In genomic region chr2:205738341-205738968, GRCh38 we compare ENCODE assay signal across 30 cellular contexts. TPM values are rescaled to one million over a fixed set of nuclear protein-coding genes. Genes with fewer than 3 reads are reported as not detected.
DNase-seq lines count a peak whose midpoint lies in the region; ATAC-seq, FAIRE-seq and TF ChIP-seq lines count a peak whose summit lies in the region.
"Had no signal": no experiment of that assay in that cellular context is flagged by ENCODE, and none has a peak within 500 bp of the region (broad histone marks: within the 10 kb centered on the region; RNA-seq: fewer than 3 reads in every experiment).

No MANE protein-coding gene starts in this region.

- H3K36me3 ChIP-seq in astrocyte (ENCODE audit: insufficient read depth, low read length), result peaks cover 37% of the 10 kb centered on the region
- peaks cover 2% of the 10 kb centered on the region for H3K36me3 ChIP-seq in neural progenitor cell
- no peaks in the 10 kb centered on the region for H3K36me3 ChIP-seq in testis (ENCODE audit: low read depth, missing control alignments)

- H3K4me1 ChIP-seq in astrocyte (ENCODE audit: insufficient read depth, low read length), result peaks cover 13% of the 10 kb centered on the region
- peaks cover 23% of the 10 kb centered on the region for H3K4me1 ChIP-seq in neural progenitor cell
- H3K4me1 ChIP-seq in testis, result peaks cover 16% of the 10 kb centered on the region

- H3K9me3 ChIP-seq in astrocyte (ENCODE audit: insufficient read depth, low read depth, low read length) (no peaks in the 10 kb centered on the region), neural progenitor cell (ENCODE audit: low read depth) (no peaks in the 10 kb centered on the region), testis (no peaks in the 10 kb centered on the region)
- H3K9me3 ChIP-seq: SK-N-SH had no signal

- H3K4me1 Mint-ChIP-seq in astrocyte (ENCODE audit: low read depth, unreplicated experiment) (peaks cover 17% of the 10 kb centered on the region), neural progenitor cell (peaks cover 15% of the 10 kb centered on the region)
- no peaks in the 10 kb centered on the region for H3K4me1 Mint-ChIP-seq in activated T-cell treated with anti-CD3 and anti-CD28 coated beads, Interleukin-2, amount 50 U/mL, for 4 hours (ENCODE audit: low read depth)
- H3K4me1 Mint-ChIP-seq: B cell, T-helper 17 cell had no signal

- H3K27me3 Mint-ChIP-seq in astrocyte (ENCODE audit: low read depth, unreplicated experiment) (peaks cover 4% of the 10 kb centered on the region), neural progenitor cell (ENCODE audit: insufficient read depth, low read depth) (peaks cover 4% of the 10 kb centered on the region)
- H3K27me3 Mint-ChIP-seq in activated T-cell treated with anti-CD3 and anti-CD28 coated beads, Interleukin-2, amount 50 U/mL, for 4 hours (ENCODE audit: low read depth), result peaks cover 2% of the 10 kb centered on the region

- H3K79me2 ChIP-seq in astrocyte (ENCODE audit: insufficient read depth, low read length) (no peaks in the 10 kb centered on the region), neural progenitor cell (ENCODE audit: low read depth) (no peaks in the 10 kb centered on the region)

- no peak overlapping the region for H3K4me3 Mint-ChIP-seq in astrocyte (ENCODE audit: unreplicated experiment)
- peak overlapping the region; percentile 6 for H3K4me3 Mint-ChIP-seq in neural progenitor cell
- no peak overlapping the region for H3K4me3 Mint-ChIP-seq in activated T-cell treated with anti-CD3 and anti-CD28 coated beads, Interleukin-2, amount 50 U/mL, for 4 hours
- H3K4me3 Mint-ChIP-seq: activated CD8-positive, alpha-beta T cell treated with anti-CD3 and anti-CD28 coated beads, Interleukin-2, amount 10 ng/mL, durations not matched to agents 7 days and 5 days; B cell; CD8-positive, alpha-beta T cell; T-helper 17 cell had no signal

- no peak overlapping the region for H3K4me3 ChIP-seq in astrocyte (ENCODE audit: insufficient read depth, low read depth, low read length)
- peak overlapping the region; percentile 1 for H3K4me3 ChIP-seq in fibroblast of pulmonary artery (replicated peaks; ENCODE audit: low read depth, low read length)
- H3K4me3 ChIP-seq in neural progenitor cell, result no peak overlapping the region
- no peak overlapping the region for H3K4me3 ChIP-seq in testis
- H3K4me3 ChIP-seq: K562, skin epidermis had no signal

- intact Hi-C loops in testis (cut with DNase I; ENCODE audit: low total_unique reads), result no loop called here

- TF ChIP-seq POLR2A in testis (IDR thresholded peaks at IDR 0.05), result no peak

- H3K27ac Mint-ChIP-seq in astrocyte (ENCODE audit: unreplicated experiment), result no peak overlapping the region
- H3K27ac Mint-ChIP-seq in neural progenitor cell, result no peak overlapping the region
- H3K27ac Mint-ChIP-seq: activated CD8-positive, alpha-beta T cell treated with anti-CD3 and anti-CD28 coated beads, Interleukin-2, amount 10 ng/mL, durations not matched to agents 7 days and 5 days; activated naive CD4-positive, alpha-beta T cell treated with anti-CD3 and anti-CD28 coated beads, Interleukin-2, amount 50 U/mL, for 72 hours; B cell; CD8-positive, alpha-beta T cell; T-helper 17 cell had no signal

- peaks cover 3% of the 10 kb centered on the region for H3F3A ChIP-seq in neural progenitor cell (ENCODE audit: low read depth)

- WGBS in testis, 2 donors, result 64 to 82% methylated on average over 9 of the region's 9 CpGs

- DNase-seq in astrocyte (ENCODE audit: low read depth) (no peak), fibroblast of pulmonary artery (ENCODE audit: low read depth) (no peak), neural progenitor cell (ENCODE audit: low spot score) (no peak), testis (no peak), NCI-H146 treated with DMSO at 0.1 percent for 48 hours (lab: John Stamatoyannopoulos, UW; ENCODE audit: unreplicated experiment) (no peak)
- no peak for DNase-seq in activated T-cell treated with anti-CD3 and anti-CD28 coated beads, Interleukin-2, amount 50 U/mL, for 4 hours
- DNase-seq: ACHN; activated CD4-positive, CD25-positive, alpha-beta regulatory T cell treated with anti-CD3 and anti-CD28 coated beads, Interleukin-2, amount 50 U/mL, for 72 hours; activated CD8-positive, alpha-beta T cell treated with anti-CD3 and anti-CD28 coated beads, Interleukin-2, amount 10 ng/mL, durations not matched to agents 7 days and 5 days; activated effector memory CD4-positive, alpha-beta T cell treated with Interleukin-2 at 50 U/mL for 16 hours; activated T-cell treated with anti-CD3 and anti-CD28 coated beads for 4 hours; amygdala; CD8-positive, alpha-beta T cell; GOT3; head of caudate nucleus; islet precursor cell; left ventricle myocardium superior; NCI-H1048; NCI-H1694 treated with DMSO at 0.1 percent for 48 hours; NCI-H2171; NCI-H510A; OCI-M1; SK-N-SH; stimulated activated naive CD8-positive, alpha-beta T cell treated with anti-CD3 and anti-CD28 coated beads, Interleukin-15, Interleukin-2, amounts not matched to agents 100 U/mL and 50 U/mL, for 24 hours; T-helper 17 cell had no signal

- no peaks in the 10 kb centered on the region for H3K27me3 ChIP-seq in astrocyte (ENCODE audit: insufficient read depth, low read length)
- no peaks in the 10 kb centered on the region for H3K27me3 ChIP-seq in neural progenitor cell
- H3K27me3 ChIP-seq in testis, result no peaks in the 10 kb centered on the region

- no peak for TF ChIP-seq CTCF in astrocyte (IDR thresholded peaks at IDR 0.05; ENCODE audit: insufficient read depth, low read depth, low read length)
- TF ChIP-seq CTCF in fibroblast of pulmonary artery (IDR thresholded peaks at IDR 0.05; ENCODE audit: low read length, missing control alignments), result no peak
- TF ChIP-seq CTCF in neural progenitor cell (IDR thresholded peaks at IDR 0.05), result no peak
- no peak for TF ChIP-seq CTCF in testis (IDR thresholded peaks at IDR 0.05)

- no peak for ATAC-seq in activated CD4-positive, CD25-positive, alpha-beta regulatory T cell treated with anti-CD3 and anti-CD28 coated beads, Interleukin-2, amount 50 U/mL, for 24 hours
- no peak for ATAC-seq in activated T-cell treated with anti-CD3 and anti-CD28 coated beads, Interleukin-2, amount 50 U/mL, for 4 hours
- ATAC-seq: activated CD8-positive, alpha-beta T cell treated with anti-CD3 and anti-CD28 coated beads, Interleukin-2, amount 10 ng/mL, durations not matched to agents 7 days and 5 days; activated naive CD4-positive, alpha-beta T cell treated with anti-CD3 and anti-CD28 coated beads, Interleukin-2, amount 50 U/mL, for 72 hours; CD8-positive, alpha-beta T cell; K562; left ventricle myocardium superior; stimulated activated naive CD8-positive, alpha-beta T cell treated with anti-CD3 and anti-CD28 coated beads, Interleukin-15, Interleukin-2, amounts not matched to agents 100 U/mL and 50 U/mL, for 24 hours; T-helper 17 cell had no signal

- H3K9ac ChIP-seq in astrocyte (ENCODE audit: low read length) (no peak overlapping the region), neural progenitor cell (no peak overlapping the region)
- H3K9ac ChIP-seq: SK-N-SH had no signal

- no peaks in the 10 kb centered on the region for H4K20me1 ChIP-seq in astrocyte (ENCODE audit: insufficient read depth, low read length)
- H4K20me1 ChIP-seq in neural progenitor cell (ENCODE audit: low read depth), result no peaks in the 10 kb centered on the region

- H3K9me3 Mint-ChIP-seq in astrocyte (ENCODE audit: unreplicated experiment), result peaks cover 2% of the 10 kb centered on the region
- no peaks in the 10 kb centered on the region for H3K9me3 Mint-ChIP-seq in neural progenitor cell
- no peaks in the 10 kb centered on the region for H3K9me3 Mint-ChIP-seq in activated T-cell treated with anti-CD3 and anti-CD28 coated beads, Interleukin-2, amount 50 U/mL, for 4 hours
- H3K9me3 Mint-ChIP-seq: activated naive CD4-positive, alpha-beta T cell treated with anti-CD3 and anti-CD28 coated beads, Interleukin-2, amount 50 U/mL, for 72 hours; CD8-positive, alpha-beta T cell had no signal

- H3K27ac ChIP-seq in astrocyte (ENCODE audit: low read depth, low read length) (no peak overlapping the region), neural progenitor cell (no peak overlapping the region), testis (peak overlapping the region; percentile 51 to 61)
- H3K27ac ChIP-seq: skin epidermis had no signal

- no peak for FAIRE-seq in astrocyte (lab: Jason Lieb, UNC)
- FAIRE-seq: K562 had no signal

- H3K36me3 Mint-ChIP-seq in astrocyte (ENCODE audit: low read depth, unreplicated experiment), result peaks cover 40% of the 10 kb centered on the region
- peaks cover 3% of the 10 kb centered on the region for H3K36me3 Mint-ChIP-seq in neural progenitor cell
- H3K36me3 Mint-ChIP-seq in activated T-cell treated with anti-CD3 and anti-CD28 coated beads, Interleukin-2, amount 50 U/mL, for 4 hours (ENCODE audit: insufficient read depth), result no peaks in the 10 kb centered on the region
- H3K36me3 Mint-ChIP-seq: activated naive CD4-positive, alpha-beta T cell treated with anti-CD3 and anti-CD28 coated beads, Interleukin-2, amount 50 U/mL, for 72 hours; CD8-positive, alpha-beta T cell had no signal

- no peak overlapping the region for H2AFZ ChIP-seq in astrocyte (ENCODE audit: low read depth, low read length)
- H2AFZ ChIP-seq in neural progenitor cell (replicated peaks), result no peak overlapping the region

- H3K4me2 ChIP-seq in astrocyte (ENCODE audit: low read length) (peak overlapping the region; percentile 7), neural progenitor cell (peak overlapping the region; percentile 17)
- H3K4me2 ChIP-seq: SK-N-SH had no signal

RNA-seq across cellular contexts. Expression of gene NRP2, which starts 56.2 kb away (rescaled TPM):
- 68.5 and 76.7 TPM in 2 replicates for total RNA-seq in astrocyte
- total RNA-seq in neural progenitor cell (ENCODE audit: low replicate concordance), result 27.8 and 32.0 TPM in 2 replicates
- 1 to 10 TPM; 6.3 TPM for total RNA-seq in testis
- polyA plus RNA-seq in testis (ENCODE audit: insufficient read depth, low read depth, low replicate concordance), result 10.6 TPM
- 1 to 10 TPM; 1.6 to 3.2 (median 1.6) TPM for total RNA-seq in activated T-cell treated with anti-CD3 and anti-CD28 coated beads, Interleukin-2, amount 50 U/mL, for 4 hours
- total RNA-seq: CD8-positive, alpha-beta T cell had no signal

Comparison
In these comparisons a context has a peak if more than half of its experiments do, and no peak if none do; other contexts are left out.
1. H3K27ac ChIP-seq: peak in testis (2 of 2); none in astrocyte (single experiment) and neural progenitor cell (single experiment).